Comparison of ENCODE assay signal across 1 cellular context in the genomic region with DNA sequence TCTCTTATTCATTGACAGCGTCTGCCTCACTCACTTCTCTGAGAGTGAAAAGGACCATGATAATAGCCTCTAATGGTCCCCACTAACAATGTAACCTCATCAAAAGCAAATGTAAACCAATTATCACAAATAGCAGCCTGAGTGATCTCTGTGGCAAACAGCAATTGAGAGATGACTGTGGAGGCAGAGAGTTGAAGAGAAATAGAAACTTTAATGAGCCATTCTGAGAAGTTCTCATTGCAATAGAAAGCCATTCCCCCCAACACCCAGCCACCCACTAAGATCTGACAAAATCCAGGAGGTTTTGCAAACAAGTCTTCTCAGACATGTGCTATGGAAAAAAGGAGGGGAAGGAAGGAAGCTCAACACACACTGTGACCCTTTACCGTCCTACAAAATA.
TF ChIP-seq lines count a peak whose summit lies in the region.

No MANE protein-coding gene starts in this region.

TF ChIP-seq in GM12878, 131 proteins besides CTCF, POLR2A, EP300 and RAD21 (continued from another document and continues in another):
- TF ChIP-seq CUX1 (IDR thresholded peaks at IDR 0.05; ENCODE audit: insufficient replicate concordance, low read depth, low read length), result peak; percentile 59
- 0 out of 2 replicates have a peak, but pooled peaks have one; percentile 61 for TF ChIP-seq JUND (IDR thresholded peaks at IDR 0.05; ENCODE audit: low read depth, low read length)
- TF ChIP-seq EED (IDR thresholded peaks at IDR 0.05; ENCODE audit: low read depth), result no peak
- TF ChIP-seq ZNF384 (IDR thresholded peaks at IDR 0.05; ENCODE audit: borderline replicate concordance, low read depth, low read length), result no peak
- TF ChIP-seq ETV6 (conservative IDR thresholded peaks at IDR 0.05 in 1 of 2, IDR thresholded peaks at IDR 0.05 in 1 of 2; ENCODE audit: borderline replicate concordance in 1 of 2, low read depth in 1 of 2), result no peak
- TF ChIP-seq GABPA (IDR thresholded peaks at IDR 0.05; ENCODE audit: low read depth), result no peak
- TF ChIP-seq MXI1 (IDR thresholded peaks at IDR 0.05; ENCODE audit: low read depth, low read length), result no peak
- TF ChIP-seq SIX5 (IDR thresholded peaks at IDR 0.05; ENCODE audit: low read depth, low read length, severe bottlenecking), result no peak
- no peak for TF ChIP-seq ZNF274 (IDR thresholded peaks at IDR 0.05; ENCODE audit: insufficient read depth, insufficient read length)
- TF ChIP-seq FOXK2 (IDR thresholded peaks at IDR 0.05), result no peak
- TF ChIP-seq ZNF24 (IDR thresholded peaks at IDR 0.05), result peak; percentile 32; the same call in 1 of the 2 replicates
- TF ChIP-seq, protein P1, sequence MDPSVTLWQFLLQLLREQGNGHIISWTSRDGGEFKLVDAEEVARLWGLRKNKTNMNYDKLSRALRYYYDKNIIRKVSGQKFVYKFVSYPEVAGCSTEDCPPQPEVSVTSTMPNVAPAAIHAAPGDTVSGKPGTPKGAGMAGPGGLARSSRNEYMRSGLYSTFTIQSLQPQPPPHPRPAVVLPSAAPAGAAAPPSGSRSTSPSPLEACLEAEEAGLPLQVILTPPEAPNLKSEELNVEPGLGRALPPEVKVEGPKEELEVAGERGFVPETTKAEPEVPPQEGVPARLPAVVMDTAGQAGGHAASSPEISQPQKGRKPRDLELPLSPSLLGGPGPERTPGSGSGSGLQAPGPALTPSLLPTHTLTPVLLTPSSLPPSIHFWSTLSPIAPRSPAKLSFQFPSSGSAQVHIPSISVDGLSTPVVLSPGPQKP (IDR thresholded peaks at IDR 0.05; ENCODE audit: low read depth, low read length), result no peak
- no peak for TF ChIP-seq ATF2 (IDR thresholded peaks at IDR 0.05; ENCODE audit: low read length)
- TF ChIP-seq YBX1 (IDR thresholded peaks at IDR 0.05), result no peak
- TF ChIP-seq RAD51 (IDR thresholded peaks at IDR 0.05), result no peak
- TF ChIP-seq SKIL (IDR thresholded peaks at IDR 0.05; ENCODE audit: low read depth, poor library complexity, severe bottlenecking), result peak; percentile 52
- TF ChIP-seq SMC3 (IDR thresholded peaks at IDR 0.05; ENCODE audit: borderline replicate concordance, low read length), result no peak
- TF ChIP-seq IRF3 (IDR thresholded peaks at IDR 0.05), result no peak
- TF ChIP-seq TAF1 (IDR thresholded peaks at IDR 0.05; ENCODE audit: borderline replicate concordance, low read depth, low read length), result no peak
- no peak for TF ChIP-seq TBL1XR1 (IDR thresholded peaks at IDR 0.05; ENCODE audit: low read depth, low read length)
- peak; percentile 59 for TF ChIP-seq IKZF1 (conservative IDR thresholded peaks at IDR 0.05)
- no peak for TF ChIP-seq KAT2A (conservative IDR thresholded peaks at IDR 0.05; ENCODE audit: control insufficient read depth, low read depth, low read length)
- TF ChIP-seq, protein P2, sequence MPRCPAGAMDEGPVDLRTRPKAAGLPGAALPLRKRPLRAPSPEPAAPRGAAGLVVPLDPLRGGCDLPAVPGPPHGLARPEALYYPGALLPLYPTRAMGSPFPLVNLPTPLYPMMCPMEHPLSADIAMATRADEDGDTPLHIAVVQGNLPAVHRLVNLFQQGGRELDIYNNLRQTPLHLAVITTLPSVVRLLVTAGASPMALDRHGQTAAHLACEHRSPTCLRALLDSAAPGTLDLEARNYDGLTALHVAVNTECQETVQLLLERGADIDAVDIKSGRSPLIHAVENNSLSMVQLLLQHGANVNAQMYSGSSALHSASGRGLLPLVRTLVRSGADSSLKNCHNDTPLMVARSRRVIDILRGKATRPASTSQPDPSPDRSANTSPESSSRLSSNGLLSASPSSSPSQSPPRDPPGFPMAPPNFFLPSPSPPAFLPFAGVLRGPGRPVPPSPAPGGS (IDR thresholded peaks at IDR 0.05; ENCODE audit: borderline replicate concordance, insufficient read depth, low read depth, low read length, poor library complexity, severe bottlenecking), result no peak
- no peak for TF ChIP-seq TCF3 (IDR thresholded peaks at IDR 0.05; ENCODE audit: borderline replicate concordance, insufficient read depth, low read depth, low read length)
- no peak for TF ChIP-seq PRDM15 (CRISPR knock-in tag; IDR thresholded peaks at IDR 0.05)
- TF ChIP-seq STAT1 (conservative IDR thresholded peaks at IDR 0.05), result no peak
- TF ChIP-seq, protein P3, sequence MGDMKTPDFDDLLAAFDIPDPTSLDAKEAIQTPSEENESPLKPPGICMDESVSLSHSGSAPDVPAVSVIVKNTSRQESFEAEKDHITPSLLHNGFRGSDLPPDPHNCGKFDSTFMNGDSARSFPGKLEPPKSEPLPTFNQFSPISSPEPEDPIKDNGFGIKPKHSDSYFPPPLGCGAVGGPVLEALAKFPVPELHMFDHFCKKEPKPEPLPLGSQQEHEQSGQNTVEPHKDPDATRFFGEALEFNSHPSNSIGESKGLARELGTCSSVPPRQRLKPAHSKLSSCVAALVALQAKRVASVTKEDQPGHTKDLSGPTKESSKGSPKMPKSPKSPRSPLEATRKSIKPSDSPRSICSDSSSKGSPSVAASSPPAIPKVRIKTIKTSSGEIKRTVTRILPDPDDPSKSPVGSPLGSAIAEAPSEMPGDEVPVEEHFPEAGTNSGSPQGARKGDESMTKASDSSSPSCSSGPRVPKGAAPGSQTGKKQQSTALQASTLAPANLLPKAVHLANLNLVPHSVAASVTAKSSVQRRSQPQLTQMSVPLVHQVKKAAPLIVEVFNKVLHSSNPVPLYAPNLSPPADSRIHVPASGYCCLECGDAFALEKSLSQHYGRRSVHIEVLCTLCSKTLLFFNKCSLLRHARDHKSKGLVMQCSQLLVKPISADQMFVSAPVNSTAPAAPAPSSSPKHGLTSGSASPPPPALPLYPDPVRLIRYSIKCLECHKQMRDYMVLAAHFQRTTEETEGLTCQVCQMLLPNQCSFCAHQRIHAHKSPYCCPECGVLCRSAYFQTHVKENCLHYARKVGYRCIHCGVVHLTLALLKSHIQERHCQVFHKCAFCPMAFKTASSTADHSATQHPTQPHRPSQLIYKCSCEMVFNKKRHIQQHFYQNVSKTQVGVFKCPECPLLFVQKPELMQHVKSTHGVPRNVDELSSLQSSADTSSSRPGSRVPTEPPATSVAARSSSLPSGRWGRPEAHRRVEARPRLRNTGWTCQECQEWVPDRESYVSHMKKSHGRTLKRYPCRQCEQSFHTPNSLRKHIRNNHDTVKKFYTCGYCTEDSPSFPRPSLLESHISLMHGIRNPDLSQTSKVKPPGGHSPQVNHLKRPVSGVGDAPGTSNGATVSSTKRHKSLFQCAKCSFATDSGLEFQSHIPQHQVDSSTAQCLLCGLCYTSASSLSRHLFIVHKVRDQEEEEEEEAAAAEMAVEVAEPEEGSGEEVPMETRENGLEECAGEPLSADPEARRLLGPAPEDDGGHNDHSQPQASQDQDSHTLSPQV (IDR thresholded peaks at IDR 0.05), result no peak
